Comparison of ENCODE assay signal across 7 cellular contexts in genomic region chr7:44030029-44030428, GRCh38. TPM values are rescaled to one million over a fixed set of nuclear protein-coding genes. Genes with fewer than 3 reads are reported as not detected.
"Had no signal": no experiment of that assay in that cellular context is flagged by ENCODE, and none has a peak within 500 bp of the region (broad histone marks: within the 10 kb centered on the region; RNA-seq: fewer than 3 reads in every experiment).

No MANE protein-coding gene starts in this region.

RNA-seq across cellular contexts. Expression of gene SPDYE1, which starts 32.3 kb away (rescaled TPM):
- total RNA-seq: LHCN-M2, MCF 10A, OCI-LY7, PC-9, SK-MEL-5 had no signal
- polyA plus RNA-seq: SK-N-SH had no signal

RNA-seq across cellular contexts. Expression of gene PGAM2, which starts 35.3 kb away (rescaled TPM):
- total RNA-seq: LHCN-M2, MCF 10A, SK-MEL-5 had no signal
- polyA plus RNA-seq: IgD-negative memory B cell had no signal
